ENCODE assay signal across 8 cellular contexts in the genomic region with DNA sequence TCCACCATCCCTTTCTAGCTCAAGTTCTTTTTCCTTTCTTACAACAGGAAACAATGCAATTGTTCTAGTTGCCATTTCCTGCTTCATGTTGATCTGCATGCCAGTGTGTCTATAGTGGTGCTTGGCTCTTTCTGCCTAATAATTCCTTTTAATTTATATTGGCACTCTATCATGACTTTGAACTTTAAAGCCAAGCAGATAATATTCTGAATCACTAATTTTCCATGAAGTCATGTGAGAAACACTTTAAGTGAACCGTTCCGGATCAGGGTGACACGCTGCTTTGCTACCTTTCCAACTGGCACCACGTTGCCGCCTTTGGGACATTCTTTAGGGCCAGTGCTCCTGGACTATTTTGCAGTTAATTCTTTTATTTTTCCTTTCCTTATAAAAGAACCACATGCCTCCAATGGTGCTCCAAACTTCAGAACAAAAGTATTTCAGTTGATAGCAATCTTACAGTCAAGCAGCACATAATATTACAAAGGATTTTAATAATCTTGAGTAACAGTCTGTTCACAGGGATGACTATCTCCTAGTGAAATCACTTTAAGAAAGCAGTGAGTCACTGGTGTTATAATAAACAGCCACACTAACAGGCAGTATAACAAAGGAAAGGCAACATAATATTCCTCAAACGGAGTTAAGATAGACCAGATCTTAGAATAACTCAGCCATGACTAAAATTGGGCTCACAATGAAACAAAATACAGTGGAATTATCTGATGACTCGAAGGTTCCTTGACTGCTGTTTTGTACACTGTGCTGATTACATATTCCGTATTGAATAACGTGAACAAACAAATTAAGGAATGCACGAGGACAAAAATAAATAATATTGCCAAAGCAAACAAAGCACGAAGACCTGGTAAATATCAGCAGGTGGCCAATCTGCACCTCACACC. TPM values are rescaled to one million over a fixed set of nuclear protein-coding genes. Genes with fewer than 3 reads are reported as not detected.
DNase-seq lines count a peak whose midpoint lies in the region; ATAC-seq and TF ChIP-seq lines count a peak whose summit lies in the region.

No MANE protein-coding gene starts in this region.

- CTCF ChIA-PET in WTC11 (lab: Charles Lee), result no interaction called here

- 54% methylated on average over 11 of the region's 11 CpGs for WGBS in right cardiac atrium
- 72 to 73% methylated on average over 11 of the region's 11 CpGs for WGBS in upper lobe of left lung, 2 donors

- DNase-seq in Right ventricle myocardium superior (no peak), right atrium auricular region (ENCODE audit: low spot score) (no peak), WTC11 (ENCODE audit: low spot score) (no peak), right cardiac atrium (peak in 2 of 3 donors; percentile 28 to 43), upper lobe of left lung (no peak), nephron progenitor cell (no peak), NCI-H510A (lab: John Stamatoyannopoulos, UW) (no peak)

- no peak overlapping the region for H3K27ac ChIP-seq in right atrium auricular region
- no peak overlapping the region for H3K27ac ChIP-seq in right cardiac atrium (ENCODE audit: low read length)
- H3K27ac ChIP-seq in upper lobe of left lung, result peak overlapping the region in 3 of 4 donors; percentile 18 to 45 (median 31)

- H3K9me3 ChIP-seq in right atrium auricular region, result no peaks in the 10 kb centered on the region
- no peaks in the 10 kb centered on the region for H3K9me3 ChIP-seq in right cardiac atrium (ENCODE audit: control insufficient read depth, low read length)
- no peaks in the 10 kb centered on the region for H3K9me3 ChIP-seq in upper lobe of left lung

- ATAC-seq in Right ventricle myocardium superior (ENCODE audit: poor library complexity) (peak; percentile 12), WTC11 (no peak), right cardiac atrium (peak; percentile 59 to 87), upper lobe of left lung (ENCODE audit: low FRiP score in 2 of 2) (peak; percentile 15 to 79), HG02870 (IDR thresholded peaks at IDR 0.05; ENCODE audit: unreplicated experiment) (no peak)

- H3K36me3 Mint-ChIP-seq in WTC11 (peaks cover 58% of the 10 kb centered on the region), nephron progenitor cell (ENCODE audit: low read depth) (peaks cover 56% of the 10 kb centered on the region)

- no peak for TF ChIP-seq POLR2A in upper lobe of left lung (IDR thresholded peaks at IDR 0.05)

- intact Hi-C loops in Right ventricle myocardium superior (cut with DNase I) (no loop called here), right cardiac atrium (cut with DNase I) (no loop called here)

- no peak for TF ChIP-seq CTCF in right atrium auricular region (IDR thresholded peaks at IDR 0.05)
- TF ChIP-seq CTCF in WTC11 (IDR thresholded peaks at IDR 0.05), result no peak
- no peak for TF ChIP-seq CTCF in upper lobe of left lung (IDR thresholded peaks at IDR 0.05)
- TF ChIP-seq CTCF in nephron progenitor cell (IDR thresholded peaks at IDR 0.05), result no peak

- TF ChIP-seq EP300 in upper lobe of left lung (IDR thresholded peaks at IDR 0.05), result no peak

- H3K9me3 Mint-ChIP-seq in WTC11 (peaks cover 7% of the 10 kb centered on the region), nephron progenitor cell (peaks cover 11% of the 10 kb centered on the region)

- POLR2A ChIA-PET in WTC11 (lab: Charles Lee), result no interaction called here

- peaks cover 0 to 5% of the 10 kb centered on the region in 2 donors for H3K4me1 ChIP-seq in right atrium auricular region
- no peaks in the 10 kb centered on the region for H3K4me1 ChIP-seq in right cardiac atrium (ENCODE audit: control insufficient read depth, insufficient read depth, low read length)
- H3K4me1 ChIP-seq in upper lobe of left lung, result peaks cover 13 to 38% (median 23%) of the 10 kb centered on the region in 4 donors

- no peaks in the 10 kb centered on the region for H3K27me3 Mint-ChIP-seq in WTC11 (ENCODE audit: low read depth)
- no peaks in the 10 kb centered on the region for H3K27me3 Mint-ChIP-seq in nephron progenitor cell (ENCODE audit: low read depth, poor library complexity)

- no peak overlapping the region for H3K4me3 Mint-ChIP-seq in WTC11
- H3K4me3 Mint-ChIP-seq in nephron progenitor cell, result no peak overlapping the region

- H3K4me1 Mint-ChIP-seq in WTC11 (peaks cover 25% of the 10 kb centered on the region), nephron progenitor cell (peaks cover 15% of the 10 kb centered on the region)

- H3K27ac Mint-ChIP-seq in WTC11, result peak overlapping the region; percentile 61
- no peak overlapping the region for H3K27ac Mint-ChIP-seq in nephron progenitor cell

- no peak overlapping the region for H3K4me3 ChIP-seq in right atrium auricular region
- no peak overlapping the region for H3K4me3 ChIP-seq in right cardiac atrium (ENCODE audit: low read length)
- no peak overlapping the region for H3K4me3 ChIP-seq in upper lobe of left lung

- H3K27me3 ChIP-seq in right atrium auricular region (no peaks in the 10 kb centered on the region), right cardiac atrium (ENCODE audit: control insufficient read depth, insufficient read depth) (no peaks in the 10 kb centered on the region), upper lobe of left lung (no peaks in the 10 kb centered on the region)

- H3K36me3 ChIP-seq in right atrium auricular region, result peaks cover 6% of the 10 kb centered on the region
- H3K36me3 ChIP-seq in upper lobe of left lung, result peaks cover 0 to 19% (median 4%) of the 10 kb centered on the region in 4 donors

TF ChIP-seq in WTC11, 78 proteins besides CTCF, POLR2A, EP300 and RAD21 (continues in another document):
- TF ChIP-seq, protein P1, sequence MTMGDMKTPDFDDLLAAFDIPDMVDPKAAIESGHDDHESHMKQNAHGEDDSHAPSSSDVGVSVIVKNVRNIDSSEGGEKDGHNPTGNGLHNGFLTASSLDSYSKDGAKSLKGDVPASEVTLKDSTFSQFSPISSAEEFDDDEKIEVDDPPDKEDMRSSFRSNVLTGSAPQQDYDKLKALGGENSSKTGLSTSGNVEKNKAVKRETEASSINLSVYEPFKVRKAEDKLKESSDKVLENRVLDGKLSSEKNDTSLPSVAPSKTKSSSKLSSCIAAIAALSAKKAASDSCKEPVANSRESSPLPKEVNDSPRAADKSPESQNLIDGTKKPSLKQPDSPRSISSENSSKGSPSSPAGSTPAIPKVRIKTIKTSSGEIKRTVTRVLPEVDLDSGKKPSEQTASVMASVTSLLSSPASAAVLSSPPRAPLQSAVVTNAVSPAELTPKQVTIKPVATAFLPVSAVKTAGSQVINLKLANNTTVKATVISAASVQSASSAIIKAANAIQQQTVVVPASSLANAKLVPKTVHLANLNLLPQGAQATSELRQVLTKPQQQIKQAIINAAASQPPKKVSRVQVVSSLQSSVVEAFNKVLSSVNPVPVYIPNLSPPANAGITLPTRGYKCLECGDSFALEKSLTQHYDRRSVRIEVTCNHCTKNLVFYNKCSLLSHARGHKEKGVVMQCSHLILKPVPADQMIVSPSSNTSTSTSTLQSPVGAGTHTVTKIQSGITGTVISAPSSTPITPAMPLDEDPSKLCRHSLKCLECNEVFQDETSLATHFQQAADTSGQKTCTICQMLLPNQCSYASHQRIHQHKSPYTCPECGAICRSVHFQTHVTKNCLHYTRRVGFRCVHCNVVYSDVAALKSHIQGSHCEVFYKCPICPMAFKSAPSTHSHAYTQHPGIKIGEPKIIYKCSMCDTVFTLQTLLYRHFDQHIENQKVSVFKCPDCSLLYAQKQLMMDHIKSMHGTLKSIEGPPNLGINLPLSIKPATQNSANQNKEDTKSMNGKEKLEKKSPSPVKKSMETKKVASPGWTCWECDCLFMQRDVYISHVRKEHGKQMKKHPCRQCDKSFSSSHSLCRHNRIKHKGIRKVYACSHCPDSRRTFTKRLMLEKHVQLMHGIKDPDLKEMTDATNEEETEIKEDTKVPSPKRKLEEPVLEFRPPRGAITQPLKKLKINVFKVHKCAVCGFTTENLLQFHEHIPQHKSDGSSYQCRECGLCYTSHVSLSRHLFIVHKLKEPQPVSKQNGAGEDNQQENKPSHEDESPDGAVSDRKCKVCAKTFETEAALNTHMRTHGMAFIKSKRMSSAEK (CRISPR knock-in tag; IDR thresholded peaks at IDR 0.05; ENCODE audit: borderline replicate concordance), result no peak
- TF ChIP-seq ZSCAN18 (CRISPR knock-in tag; IDR thresholded peaks at IDR 0.05) (no peak), GRHL2 (CRISPR knock-in tag; IDR thresholded peaks at IDR 0.05; ENCODE audit: insufficient replicate concordance, severe bottlenecking) (no peak), FOXJ3 (CRISPR knock-in tag; IDR thresholded peaks at IDR 0.05; ENCODE audit: borderline replicate concordance) (no peak), ZNF263 (CRISPR knock-in tag; IDR thresholded peaks at IDR 0.05; ENCODE audit: low read depth) (no peak)

RNA-seq across cellular contexts. Expression of gene BLOC1S5, which starts 19.0 kb away (rescaled TPM):
- total RNA-seq in Right ventricle myocardium superior, result 9.9 TPM
- 1 to 10 TPM; 7.3 to 7.8 TPM for total RNA-seq in right atrium auricular region
- 15.6 to 18.9 TPM (median 17.9 TPM) in 3 replicates for total RNA-seq in WTC11 (2021)
- total RNA-seq in right cardiac atrium, result 10 to 100 TPM in 1 of 4 donors, 1 to 10 TPM in 3; 7.1 to 10.9 (median 8.9) TPM
- 6.1 TPM for polyA plus RNA-seq in right cardiac atrium
- 10 to 100 TPM; 10.0 to 15.0 (median 11.9) TPM for total RNA-seq in upper lobe of left lung

RNA-seq across cellular contexts. Expression of gene EEF1E1, which starts 19.1 kb away (rescaled TPM):
- total RNA-seq in Right ventricle myocardium superior (10.8 TPM), right atrium auricular region (10 to 100 TPM; 12.6 to 20.6 TPM), WTC11 (2021) (68.6 to 89.2 TPM (median 76.0 TPM) in 3 replicates), right cardiac atrium (10 to 100 TPM; 12.9 to 14.6 (median 13.8) TPM), upper lobe of left lung (10 to 100 TPM in 4 of 6 donors, 1 to 10 TPM in 2; 7.7 to 59.9 (median 15.3) TPM)
- polyA plus RNA-seq in right cardiac atrium, result 26.3 TPM

Comparison
In these comparisons a context has a peak if more than half of its experiments do, and no peak if none do; other contexts are left out.
1. DNase-seq: peak in right cardiac atrium (2 of 3); none in Right ventricle myocardium superior (single experiment), right atrium auricular region (single experiment), WTC11 (single experiment), upper lobe of left lung (0 of 2), nephron progenitor cell (single experiment) and NCI-H510A (single experiment).
2. ATAC-seq: peak in Right ventricle myocardium superior (single experiment), right cardiac atrium (2 of 2) and upper lobe of left lung (2 of 2); none in WTC11 (single experiment) and HG02870 (single experiment).
3. H3K27ac ChIP-seq: peak in upper lobe of left lung (3 of 4); none in right atrium auricular region (0 of 2) and right cardiac atrium (single experiment).